ENCODE assay signal across 7 cellular contexts in the genomic region with DNA sequence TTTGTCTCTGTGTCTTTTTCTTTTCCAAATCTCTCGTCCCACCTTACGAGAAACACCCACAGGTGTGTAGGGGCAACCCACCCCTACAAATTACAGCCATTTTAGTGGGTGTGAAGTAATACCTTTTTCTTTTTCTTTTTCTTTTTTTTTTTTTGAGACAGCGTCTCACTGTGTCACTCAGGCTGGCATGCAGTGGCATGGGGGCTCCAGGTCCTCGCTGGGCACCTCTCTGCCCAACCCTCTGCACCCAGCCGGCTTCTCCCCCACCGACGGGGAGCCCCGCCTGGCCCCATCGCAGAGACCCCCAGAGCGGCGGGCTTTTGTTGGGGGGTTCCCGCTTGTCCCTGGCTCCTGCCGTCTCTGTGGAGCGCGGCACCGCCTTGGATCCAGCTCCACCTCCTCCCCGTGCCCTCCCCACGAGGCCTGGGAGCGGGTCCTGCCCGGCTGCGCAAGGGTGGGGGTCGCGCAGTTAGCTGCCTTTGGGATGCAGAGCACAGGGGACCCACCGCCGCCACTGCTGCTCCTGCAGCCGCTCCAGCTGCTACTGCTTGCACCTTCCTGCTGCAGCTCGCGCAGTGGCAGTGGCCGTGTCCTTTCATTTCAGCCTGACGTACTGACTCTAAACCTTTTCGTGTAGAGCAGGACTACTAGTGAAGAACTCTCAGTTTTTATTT. TPM values are rescaled to one million over a fixed set of nuclear protein-coding genes. Genes with fewer than 3 reads are reported as not detected.
DNase-seq lines count a peak whose midpoint lies in the region; ATAC-seq and TF ChIP-seq lines count a peak whose summit lies in the region.

No MANE protein-coding gene starts in this region.

- peak; percentile 45 for DNase-seq in activated T-cell treated with anti-CD3 and anti-CD28 coated beads, Interleukin-2, amount 50 U/mL, for 1 hour
- DNase-seq in foreskin fibroblast (peak in 1 of 2 donors; percentile 42), posterior vena cava (ENCODE audit: low spot score) (peak; percentile 81), NCI-H226 (no peak), NCI-H2029 treated with DMSO at 0.1 percent for 48 hours (lab: John Stamatoyannopoulos, UW) (no peak)

- no peak for TF ChIP-seq CTCF in foreskin fibroblast (IDR thresholded peaks at IDR 0.05; ENCODE audit: low read depth, low read length)

- ATAC-seq in GM19043 (IDR thresholded peaks at IDR 0.05; ENCODE audit: low read depth, unreplicated experiment) (peak; percentile 67), HG03460 (IDR thresholded peaks at IDR 0.05; ENCODE audit: unreplicated experiment) (peak; percentile 81)

- peak overlapping the region; percentile 56 for H3K4me3 ChIP-seq in foreskin fibroblast (ENCODE audit: low read depth in 1 of 2, low read length in 2 of 2)

- intact Hi-C loops in posterior vena cava (cut with DNase I): no loop called here

RNA-seq across cellular contexts. Expression of gene NVL, which starts 10.9 kb away (rescaled TPM):
- 10 to 100 TPM; 17.7 to 19.3 TPM for total RNA-seq in posterior vena cava

RNA-seq across cellular contexts. Expression of gene CNIH4, which starts 15.8 kb away (rescaled TPM):
- total RNA-seq in posterior vena cava: 10 to 100 TPM; 62.2 to 77.7 TPM

Comparison
In these comparisons a context has a peak if more than half of its experiments do, and no peak if none do; other contexts are left out.
1. DNase-seq: peak in activated T-cell treated with anti-CD3 and anti-CD28 coated beads, Interleukin-2, amount 50 U/mL, for 1 hour (single experiment) and posterior vena cava (single experiment); none in NCI-H226 (single experiment) and NCI-H2029 treated with DMSO at 0.1 percent for 48 hours (single experiment).